Comparison of ENCODE assay signal across 1 cellular context in genomic region chr21:46018615-46019014, GRCh38.
TF ChIP-seq lines count a peak whose summit lies in the region.

No MANE protein-coding gene starts in this region.

TF ChIP-seq in K562, 482 proteins besides CTCF, POLR2A, EP300 and RAD21 (continued from another document and continues in another):
- TF ChIP-seq ZNF639 (CRISPR knock-in tag; conservative IDR thresholded peaks at IDR 0.05 in 1 of 2, IDR thresholded peaks at IDR 0.05 in 1 of 2) = no peak
- TF ChIP-seq SRSF1 (IDR thresholded peaks at IDR 0.05; ENCODE audit: low read depth, low read length) = no peak
- no peak for TF ChIP-seq ZNF436 (CRISPR knock-in tag; IDR thresholded peaks at IDR 0.05)
- TF ChIP-seq, protein P1, sequence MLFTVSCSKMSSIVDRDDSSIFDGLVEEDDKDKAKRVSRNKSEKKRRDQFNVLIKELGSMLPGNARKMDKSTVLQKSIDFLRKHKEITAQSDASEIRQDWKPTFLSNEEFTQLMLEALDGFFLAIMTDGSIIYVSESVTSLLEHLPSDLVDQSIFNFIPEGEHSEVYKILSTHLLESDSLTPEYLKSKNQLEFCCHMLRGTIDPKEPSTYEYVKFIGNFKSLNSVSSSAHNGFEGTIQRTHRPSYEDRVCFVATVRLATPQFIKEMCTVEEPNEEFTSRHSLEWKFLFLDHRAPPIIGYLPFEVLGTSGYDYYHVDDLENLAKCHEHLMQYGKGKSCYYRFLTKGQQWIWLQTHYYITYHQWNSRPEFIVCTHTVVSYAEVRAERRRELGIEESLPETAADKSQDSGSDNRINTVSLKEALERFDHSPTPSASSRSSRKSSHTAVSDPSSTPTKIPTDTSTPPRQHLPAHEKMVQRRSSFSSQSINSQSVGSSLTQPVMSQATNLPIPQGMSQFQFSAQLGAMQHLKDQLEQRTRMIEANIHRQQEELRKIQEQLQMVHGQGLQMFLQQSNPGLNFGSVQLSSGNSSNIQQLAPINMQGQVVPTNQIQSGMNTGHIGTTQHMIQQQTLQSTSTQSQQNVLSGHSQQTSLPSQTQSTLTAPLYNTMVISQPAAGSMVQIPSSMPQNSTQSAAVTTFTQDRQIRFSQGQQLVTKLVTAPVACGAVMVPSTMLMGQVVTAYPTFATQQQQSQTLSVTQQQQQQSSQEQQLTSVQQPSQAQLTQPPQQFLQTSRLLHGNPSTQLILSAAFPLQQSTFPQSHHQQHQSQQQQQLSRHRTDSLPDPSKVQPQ (CRISPR knock-in tag; IDR thresholded peaks at IDR 0.05; ENCODE audit: borderline replicate concordance) = no peak
- TF ChIP-seq KLF1 (tag; IDR thresholded peaks at IDR 0.05) = no peak
- TF ChIP-seq POLR2AphosphoS5 (IDR thresholded peaks at IDR 0.05; ENCODE audit: control insufficient read depth, insufficient read depth, low read depth, low read length) = no peak
- TF ChIP-seq ARID2 (IDR thresholded peaks at IDR 0.05) = no peak
- TF ChIP-seq PHF21A (IDR thresholded peaks at IDR 0.05; ENCODE audit: borderline replicate concordance, low read depth) = no peak
- TF ChIP-seq, protein P2, sequence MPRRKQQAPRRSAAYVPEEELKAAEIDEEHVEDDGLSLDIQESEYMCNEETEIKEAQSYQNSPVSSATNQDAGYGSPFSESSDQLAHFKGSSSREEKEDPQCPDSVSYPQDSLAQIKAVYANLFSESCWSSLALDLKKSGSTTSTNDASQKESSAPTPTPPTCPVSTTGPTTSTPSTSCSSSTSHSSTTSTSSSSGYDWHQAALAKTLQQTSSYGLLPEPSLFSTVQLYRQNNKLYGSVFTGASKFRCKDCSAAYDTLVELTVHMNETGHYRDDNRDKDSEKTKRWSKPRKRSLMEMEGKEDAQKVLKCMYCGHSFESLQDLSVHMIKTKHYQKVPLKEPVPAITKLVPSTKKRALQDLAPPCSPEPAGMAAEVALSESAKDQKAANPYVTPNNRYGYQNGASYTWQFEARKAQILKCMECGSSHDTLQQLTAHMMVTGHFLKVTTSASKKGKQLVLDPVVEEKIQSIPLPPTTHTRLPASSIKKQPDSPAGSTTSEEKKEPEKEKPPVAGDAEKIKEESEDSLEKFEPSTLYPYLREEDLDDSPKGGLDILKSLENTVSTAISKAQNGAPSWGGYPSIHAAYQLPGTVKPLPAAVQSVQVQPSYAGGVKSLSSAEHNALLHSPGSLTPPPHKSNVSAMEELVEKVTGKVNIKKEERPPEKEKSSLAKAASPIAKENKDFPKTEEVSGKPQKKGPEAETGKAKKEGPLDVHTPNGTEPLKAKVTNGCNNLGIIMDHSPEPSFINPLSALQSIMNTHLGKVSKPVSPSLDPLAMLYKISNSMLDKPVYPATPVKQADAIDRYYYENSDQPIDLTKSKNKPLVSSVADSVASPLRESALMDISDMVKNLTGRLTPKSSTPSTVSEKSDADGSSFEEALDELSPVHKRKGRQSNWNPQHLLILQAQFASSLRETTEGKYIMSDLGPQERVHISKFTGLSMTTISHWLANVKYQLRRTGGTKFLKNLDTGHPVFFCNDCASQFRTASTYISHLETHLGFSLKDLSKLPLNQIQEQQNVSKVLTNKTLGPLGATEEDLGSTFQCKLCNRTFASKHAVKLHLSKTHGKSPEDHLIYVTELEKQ (CRISPR knock-in tag; IDR thresholded peaks at IDR 0.05) = no peak
- TF ChIP-seq, protein P3, sequence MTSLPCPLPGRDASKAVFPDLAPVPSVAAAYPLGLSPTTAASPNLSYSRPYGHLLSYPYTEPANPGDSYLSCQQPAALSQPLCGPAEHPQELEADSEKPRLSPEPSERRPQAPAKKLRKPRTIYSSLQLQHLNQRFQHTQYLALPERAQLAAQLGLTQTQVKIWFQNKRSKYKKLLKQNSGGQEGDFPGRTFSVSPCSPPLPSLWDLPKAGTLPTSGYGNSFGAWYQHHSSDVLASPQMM (CRISPR knock-in tag; IDR thresholded peaks at IDR 0.05) = no peak
- TF ChIP-seq, protein P4, sequence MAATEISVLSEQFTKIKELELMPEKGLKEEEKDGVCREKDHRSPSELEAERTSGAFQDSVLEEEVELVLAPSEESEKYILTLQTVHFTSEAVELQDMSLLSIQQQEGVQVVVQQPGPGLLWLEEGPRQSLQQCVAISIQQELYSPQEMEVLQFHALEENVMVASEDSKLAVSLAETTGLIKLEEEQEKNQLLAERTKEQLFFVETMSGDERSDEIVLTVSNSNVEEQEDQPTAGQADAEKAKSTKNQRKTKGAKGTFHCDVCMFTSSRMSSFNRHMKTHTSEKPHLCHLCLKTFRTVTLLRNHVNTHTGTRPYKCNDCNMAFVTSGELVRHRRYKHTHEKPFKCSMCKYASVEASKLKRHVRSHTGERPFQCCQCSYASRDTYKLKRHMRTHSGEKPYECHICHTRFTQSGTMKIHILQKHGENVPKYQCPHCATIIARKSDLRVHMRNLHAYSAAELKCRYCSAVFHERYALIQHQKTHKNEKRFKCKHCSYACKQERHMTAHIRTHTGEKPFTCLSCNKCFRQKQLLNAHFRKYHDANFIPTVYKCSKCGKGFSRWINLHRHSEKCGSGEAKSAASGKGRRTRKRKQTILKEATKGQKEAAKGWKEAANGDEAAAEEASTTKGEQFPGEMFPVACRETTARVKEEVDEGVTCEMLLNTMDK (IDR thresholded peaks at IDR 0.05; ENCODE audit: borderline replicate concordance, insufficient read depth, low read depth, low read length, poor library complexity, severe bottlenecking) = no peak
- no peak for TF ChIP-seq ZNF239 (CRISPR knock-in tag; IDR thresholded peaks at IDR 0.05)
- TF ChIP-seq GABPA (tag; conservative IDR thresholded peaks at IDR 0.05; ENCODE audit: low read depth) = peak; percentile 48
- peak; percentile 18; the same call in 1 of the 2 replicates for TF ChIP-seq ATF3 (IDR thresholded peaks at IDR 0.05)
- TF ChIP-seq ATF3 (CRISPR knock-in tag; conservative IDR thresholded peaks at IDR 0.05) = no peak
- TF ChIP-seq, protein P5, sequence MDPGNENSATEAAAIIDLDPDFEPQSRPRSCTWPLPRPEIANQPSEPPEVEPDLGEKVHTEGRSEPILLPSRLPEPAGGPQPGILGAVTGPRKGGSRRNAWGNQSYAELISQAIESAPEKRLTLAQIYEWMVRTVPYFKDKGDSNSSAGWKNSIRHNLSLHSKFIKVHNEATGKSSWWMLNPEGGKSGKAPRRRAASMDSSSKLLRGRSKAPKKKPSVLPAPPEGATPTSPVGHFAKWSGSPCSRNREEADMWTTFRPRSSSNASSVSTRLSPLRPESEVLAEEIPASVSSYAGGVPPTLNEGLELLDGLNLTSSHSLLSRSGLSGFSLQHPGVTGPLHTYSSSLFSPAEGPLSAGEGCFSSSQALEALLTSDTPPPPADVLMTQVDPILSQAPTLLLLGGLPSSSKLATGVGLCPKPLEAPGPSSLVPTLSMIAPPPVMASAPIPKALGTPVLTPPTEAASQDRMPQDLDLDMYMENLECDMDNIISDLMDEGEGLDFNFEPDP (CRISPR knock-in tag; IDR thresholded peaks at IDR 0.05) = no peak
- 0 out of 2 replicates have a peak, but pooled peaks have one; percentile 31 for TF ChIP-seq NR2C1 (IDR thresholded peaks at IDR 0.05)
- TF ChIP-seq NR2C1 (tag; IDR thresholded peaks at IDR 0.05) = peak; percentile 64; the same call in 1 of the 2 replicates
- no peak for TF ChIP-seq STAG1 (CRISPR knock-in tag; IDR thresholded peaks at IDR 0.05; ENCODE audit: borderline replicate concordance)
- TF ChIP-seq JUND (IDR thresholded peaks at IDR 0.05; ENCODE audit: borderline replicate concordance, low read depth, low read length) = 0 out of 2 replicates have a peak, but pooled peaks have one; percentile 30
- TF ChIP-seq JUND (tag; IDR thresholded peaks at IDR 0.05; ENCODE audit: borderline replicate concordance, low read depth, low read length) = peak; percentile 65; the same call in 2 of the 3 replicates
- no peak for TF ChIP-seq C11orf30 (IDR thresholded peaks at IDR 0.05; ENCODE audit: low read depth)
- TF ChIP-seq ZNF23 (CRISPR knock-in tag; IDR thresholded peaks at IDR 0.05) = no peak
- TF ChIP-seq MAFG (tag; conservative IDR thresholded peaks at IDR 0.05) = no peak
- no peak for TF ChIP-seq ID3 (CRISPR knock-in tag; IDR thresholded peaks at IDR 0.05)
- TF ChIP-seq ID3 (tag; IDR thresholded peaks at IDR 0.05) = no peak
- TF ChIP-seq ETV1 (tag; conservative IDR thresholded peaks at IDR 0.05; ENCODE audit: low read depth) = peak; percentile 77
- no peak for TF ChIP-seq ZNF668 (CRISPR knock-in tag; IDR thresholded peaks at IDR 0.05)
- no peak for TF ChIP-seq HMG20A (CRISPR knock-in tag; conservative IDR thresholded peaks at IDR 0.05)
- TF ChIP-seq FOXJ2 (tag; IDR thresholded peaks at IDR 0.05) = peak; percentile 80; the same call in 1 of the 2 replicates
- no peak for TF ChIP-seq NCOA2 (IDR thresholded peaks at IDR 0.05; ENCODE audit: partially characterized antibody in 2 of 2)
- no peak for TF ChIP-seq ZNF280B (CRISPR knock-in tag; IDR thresholded peaks at IDR 0.05)
- no peak for TF ChIP-seq MBD1 (CRISPR knock-in tag; IDR thresholded peaks at IDR 0.05)
- TF ChIP-seq, protein P6, sequence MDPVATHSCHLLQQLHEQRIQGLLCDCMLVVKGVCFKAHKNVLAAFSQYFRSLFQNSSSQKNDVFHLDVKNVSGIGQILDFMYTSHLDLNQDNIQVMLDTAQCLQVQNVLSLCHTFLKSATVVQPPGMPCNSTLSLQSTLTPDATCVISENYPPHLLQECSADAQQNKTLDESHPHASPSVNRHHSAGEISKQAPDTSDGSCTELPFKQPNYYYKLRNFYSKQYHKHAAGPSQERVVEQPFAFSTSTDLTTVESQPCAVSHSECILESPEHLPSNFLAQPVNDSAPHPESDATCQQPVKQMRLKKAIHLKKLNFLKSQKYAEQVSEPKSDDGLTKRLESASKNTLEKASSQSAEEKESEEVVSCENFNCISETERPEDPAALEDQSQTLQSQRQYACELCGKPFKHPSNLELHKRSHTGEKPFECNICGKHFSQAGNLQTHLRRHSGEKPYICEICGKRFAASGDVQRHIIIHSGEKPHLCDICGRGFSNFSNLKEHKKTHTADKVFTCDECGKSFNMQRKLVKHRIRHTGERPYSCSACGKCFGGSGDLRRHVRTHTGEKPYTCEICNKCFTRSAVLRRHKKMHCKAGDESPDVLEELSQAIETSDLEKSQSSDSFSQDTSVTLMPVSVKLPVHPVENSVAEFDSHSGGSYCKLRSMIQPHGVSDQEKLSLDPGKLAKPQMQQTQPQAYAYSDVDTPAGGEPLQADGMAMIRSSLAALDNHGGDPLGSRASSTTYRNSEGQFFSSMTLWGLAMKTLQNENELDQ (CRISPR knock-in tag; IDR thresholded peaks at IDR 0.05; ENCODE audit: borderline replicate concordance) = no peak
- TF ChIP-seq, protein P7, sequence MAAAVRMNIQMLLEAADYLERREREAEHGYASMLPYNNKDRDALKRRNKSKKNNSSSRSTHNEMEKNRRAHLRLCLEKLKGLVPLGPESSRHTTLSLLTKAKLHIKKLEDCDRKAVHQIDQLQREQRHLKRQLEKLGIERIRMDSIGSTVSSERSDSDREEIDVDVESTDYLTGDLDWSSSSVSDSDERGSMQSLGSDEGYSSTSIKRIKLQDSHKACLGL (CRISPR knock-in tag; IDR thresholded peaks at IDR 0.05; ENCODE audit: borderline replicate concordance, poor library complexity, severe bottlenecking) = no peak
- no peak for TF ChIP-seq YBX1 (IDR thresholded peaks at IDR 0.05)
- TF ChIP-seq ELF2 (CRISPR knock-in tag; IDR thresholded peaks at IDR 0.05) = no peak
- TF ChIP-seq ZBTB9 (CRISPR knock-in tag; IDR thresholded peaks at IDR 0.05) = no peak
- peak; percentile 60 for TF ChIP-seq ATF7 (IDR thresholded peaks at IDR 0.05)
- no peak for TF ChIP-seq HDAC2 (IDR thresholded peaks at IDR 0.05)
